In the genomic region with DNA sequence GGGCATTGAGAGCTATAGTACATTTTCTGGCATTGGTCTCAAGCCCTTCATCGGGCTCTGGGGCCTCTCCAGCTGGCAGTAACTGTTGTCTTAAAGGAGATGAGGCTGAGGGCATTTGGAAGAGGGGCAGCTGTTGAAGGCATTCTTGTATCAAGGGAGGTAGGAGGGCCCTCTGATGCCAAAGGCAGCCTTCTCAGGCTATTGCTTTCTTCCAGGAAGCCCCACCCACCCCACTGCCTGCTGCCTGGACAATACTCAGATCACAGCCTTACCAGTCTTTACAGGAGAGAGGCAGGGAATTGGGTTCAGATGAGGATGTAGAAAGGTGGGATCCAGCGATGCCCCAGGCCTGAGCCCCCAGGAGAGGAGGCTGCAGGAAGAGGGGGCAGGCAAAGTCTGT, we compare ENCODE assay signal across 16 cellular contexts. TPM values are rescaled to one million over a fixed set of nuclear protein-coding genes. Genes with fewer than 3 reads are reported as not detected.
"Had no signal": no experiment of that assay in that cellular context is flagged by ENCODE, and none has a peak within 500 bp of the region (broad histone marks: within the 10 kb centered on the region; RNA-seq: fewer than 3 reads in every experiment).

No MANE protein-coding gene starts in this region.

- H3K27ac ChIP-seq: adrenal gland, dorsolateral prefrontal cortex, tibial artery, uterus, WERI-Rb-1 had no signal

- DNase-seq: activated CD4-positive, alpha-beta memory T cell treated with anti-CD3 and anti-CD28 coated beads for 36 hours; activated CD4-positive, alpha-beta T cell treated with anti-CD3 and anti-CD28 coated beads for 36 hours; activated CD8-positive, alpha-beta memory T cell treated with anti-CD3 and anti-CD28 coated beads, Interleukin-2, amount 50 U/mL, for 4 hours; activated naive CD4-positive, alpha-beta T cell treated with anti-CD3 and anti-CD28 coated beads for 36 hours; adrenal gland; dorsolateral prefrontal cortex; endodermal cell; erythroblast; T-helper 1 cell; tibial artery; uterus; WERI-Rb-1 had no signal

- H3K4me3 ChIP-seq: adrenal gland, dorsolateral prefrontal cortex, tibial artery, uterus had no signal

- H3K9me3 Mint-ChIP-seq: activated CD4-positive, alpha-beta memory T cell treated with anti-CD3 and anti-CD28 coated beads for 36 hours; activated naive CD4-positive, alpha-beta T cell treated with anti-CD3 and anti-CD28 coated beads for 36 hours; activated T-helper 1 cell treated with anti-CD3 and anti-CD28 coated beads, Interleukin-12 subunit alpha, Interleukin-12 subunit beta, Interleukin-2, Interleukin-4 antibody, amounts not matched to agents 30 ng/mL and 10 ng/mL and 1 ng/mL, durations not matched to agents 14 hours and 24 hours and 36 hours; endodermal cell; stimulated activated effector memory CD8-positive, alpha-beta T cell treated with anti-CD3 and anti-CD28 coated beads, Interleukin-12 subunit alpha, Interleukin-12 subunit beta, amount 100 ng/mL, for 72 hours had no signal

- H3K27me3 ChIP-seq: uterus had no signal

- ATAC-seq: activated CD4-positive, alpha-beta T cell treated with anti-CD3 and anti-CD28 coated beads for 36 hours; left lobe of liver; SK-N-SH treated with all-trans-retinoic acid at 6 μM for 48 hours; stimulated activated effector memory CD8-positive, alpha-beta T cell treated with anti-CD3 and anti-CD28 coated beads, Interleukin-12 subunit alpha, Interleukin-12 subunit beta, amount 100 ng/mL, for 72 hours had no signal

- H3K4me3 Mint-ChIP-seq: activated CD4-positive, alpha-beta memory T cell treated with anti-CD3 and anti-CD28 coated beads for 36 hours; activated CD4-positive, alpha-beta T cell treated with anti-CD3 and anti-CD28 coated beads for 36 hours; activated naive CD4-positive, alpha-beta T cell treated with anti-CD3 and anti-CD28 coated beads for 36 hours; endodermal cell had no signal

- H3K9me3 ChIP-seq: adrenal gland, tibial artery, uterus had no signal

- H3K36me3 ChIP-seq: adrenal gland, tibial artery, uterus, WERI-Rb-1 had no signal

- H3K36me3 Mint-ChIP-seq: activated CD4-positive, alpha-beta memory T cell treated with anti-CD3 and anti-CD28 coated beads for 36 hours; stimulated activated effector memory CD8-positive, alpha-beta T cell treated with anti-CD3 and anti-CD28 coated beads, Interleukin-12 subunit alpha, Interleukin-12 subunit beta, amount 100 ng/mL, for 72 hours had no signal

- H3K27ac Mint-ChIP-seq: activated CD4-positive, alpha-beta memory T cell treated with anti-CD3 and anti-CD28 coated beads for 36 hours; activated CD4-positive, alpha-beta T cell treated with anti-CD3 and anti-CD28 coated beads for 36 hours; activated naive CD4-positive, alpha-beta T cell treated with anti-CD3 and anti-CD28 coated beads for 36 hours; activated T-helper 1 cell treated with anti-CD3 and anti-CD28 coated beads, Interleukin-12 subunit alpha, Interleukin-12 subunit beta, Interleukin-2, Interleukin-4 antibody, amounts not matched to agents 30 ng/mL and 10 ng/mL and 1 ng/mL, durations not matched to agents 14 hours and 24 hours and 36 hours; endodermal cell; stimulated activated effector memory CD8-positive, alpha-beta T cell treated with anti-CD3 and anti-CD28 coated beads, Interleukin-12 subunit alpha, Interleukin-12 subunit beta, amount 100 ng/mL, for 72 hours had no signal

RNA-seq across cellular contexts. Expression of a gene that starts 46.0 kb away (rescaled TPM):
- total RNA-seq: left lobe of liver had no signal
